27 cellular contexts compared by ENCODE assay signal in genomic region chr11:16999116-16999515, GRCh38. TPM values are rescaled to one million over a fixed set of nuclear protein-coding genes. Genes with fewer than 3 reads are reported as not detected.
"Had no signal": no experiment of that assay in that cellular context is flagged by ENCODE, and none has a peak within 500 bp of the region (broad histone marks: within the 10 kb centered on the region; RNA-seq: fewer than 3 reads in every experiment).

No MANE protein-coding gene starts in this region.

- H3K27me3 Mint-ChIP-seq: activated naive CD8-positive, alpha-beta T cell treated with anti-CD3 and anti-CD28 coated beads, Interleukin-2, amount 50 U/mL, for 24 hours; central memory CD8-positive, alpha-beta T cell had no signal

- H3K27ac ChIP-seq: ascending aorta, RWPE1, SJCRH30 had no signal

- H3K4me1 ChIP-seq: ascending aorta, SJCRH30 had no signal

- H3K4me1 Mint-ChIP-seq: activated naive CD8-positive, alpha-beta T cell treated with anti-CD3 and anti-CD28 coated beads, Interleukin-2, amount 50 U/mL, for 24 hours; central memory CD8-positive, alpha-beta T cell had no signal

- H3K4me3 ChIP-seq: ascending aorta, body of pancreas, K562, Peyer's patch, SJCRH30 had no signal

- H3K27ac Mint-ChIP-seq: activated naive CD8-positive, alpha-beta T cell treated with anti-CD3 and anti-CD28 coated beads, Interleukin-2, amount 50 U/mL, for 24 hours had no signal

- H3K27me3 ChIP-seq: ascending aorta, body of pancreas, Peyer's patch, SJCRH30 had no signal

- ATAC-seq: activated CD4-positive, CD25-positive, alpha-beta regulatory T cell treated with anti-CD3 and anti-CD28 coated beads, Interleukin-2, amount 50 U/mL, for 24 hours; activated naive CD4-positive, alpha-beta T cell treated with anti-CD3 and anti-CD28 coated beads, Interleukin-2, amount 50 U/mL, for 72 hours; activated naive CD8-positive, alpha-beta T cell treated with anti-CD3 and anti-CD28 coated beads, Interleukin-2, amount 50 U/mL, for 24 hours; activated T-cell treated with anti-CD3 and anti-CD28 coated beads, Interleukin-2, amount 50 U/mL, for 4 hours; body of pancreas; K562 had no signal

- H3K36me3 ChIP-seq: ascending aorta, SJCRH30 had no signal

- H3K9me3 ChIP-seq: ascending aorta, body of pancreas, Peyer's patch, SJCRH30, SK-N-SH had no signal

- DNase-seq: activated CD4-positive, alpha-beta T cell treated with anti-CD3 and anti-CD28 coated beads for 4 hours; activated CD4-positive, alpha-beta T cell treated with anti-CD3 and anti-CD28 coated beads, Interleukin-2, amount 50 U/mL, for 4 hours; activated effector memory CD4-positive, alpha-beta T cell treated with anti-CD3 and anti-CD28 coated beads, Interleukin-2, amount 50 U/mL, for 16 hours; activated naive CD4-positive, alpha-beta T cell treated with Interleukin-2 at 50 U/mL for 16 hours; activated naive CD8-positive, alpha-beta T cell treated with anti-CD3 and anti-CD28 coated beads, Interleukin-2, amount 50 U/mL, for 24 hours; activated T-cell treated with anti-CD3 and anti-CD28 coated beads, Interleukin-2, amount 50 U/mL, for 4 hours; amniotic stem cell; body of pancreas; Karpas-422; MM.1S; NCI-H1105; NCI-H1436; NCI-H1694 treated with DMSO at 0.1 percent for 48 hours; NCI-H2029 treated with DMSO at 0.1 percent for 48 hours; NCI-H226; NCI-H526 treated with DMSO at 0.1 percent for 48 hours; Peyer's patch; Right ventricle myocardium superior; SJCRH30; SK-N-SH; T-helper 1 cell had no signal

- H3K36me3 Mint-ChIP-seq: activated naive CD4-positive, alpha-beta T cell treated with anti-CD3 and anti-CD28 coated beads, Interleukin-2, amount 50 U/mL, for 72 hours had no signal

- H3K4me2 ChIP-seq: SK-N-SH had no signal

- H3K4me3 Mint-ChIP-seq: activated naive CD8-positive, alpha-beta T cell treated with anti-CD3 and anti-CD28 coated beads, Interleukin-2, amount 50 U/mL, for 24 hours; activated T-cell treated with anti-CD3 and anti-CD28 coated beads, Interleukin-2, amount 50 U/mL, for 4 hours; central memory CD8-positive, alpha-beta T cell had no signal

- H3K9me3 Mint-ChIP-seq: activated naive CD4-positive, alpha-beta T cell treated with anti-CD3 and anti-CD28 coated beads, Interleukin-2, amount 50 U/mL, for 72 hours; activated naive CD8-positive, alpha-beta T cell treated with anti-CD3 and anti-CD28 coated beads, Interleukin-2, amount 50 U/mL, for 24 hours; activated T-cell treated with anti-CD3 and anti-CD28 coated beads, Interleukin-2, amount 50 U/mL, for 4 hours; central memory CD8-positive, alpha-beta T cell had no signal

- H3K9ac ChIP-seq: SK-N-SH had no signal

RNA-seq across cellular contexts. Expression of gene PLEKHA7, which starts 15.1 kb away (rescaled TPM):
- total RNA-seq: SJCRH30 had no signal
